Comparison of ENCODE assay signal across 9 cellular contexts in genomic region chr7:120951826-120952225, GRCh38. TPM values are rescaled to one million over a fixed set of nuclear protein-coding genes. Genes with fewer than 3 reads are reported as not detected.
DNase-seq lines count a peak whose midpoint lies in the region; ATAC-seq lines count a peak whose summit lies in the region.
"Had no signal": no experiment of that assay in that cellular context is flagged by ENCODE, and none has a peak within 500 bp of the region (broad histone marks: within the 10 kb centered on the region; RNA-seq: fewer than 3 reads in every experiment).

No MANE protein-coding gene starts in this region.

- intact Hi-C loops in right cardiac atrium (cut with DNase I): loop anchor here in 1 of 4 donors (5.0 kb wide), 1 partner anchor 95 kb away; the partner anchor contains the start of gene TSPAN12

- no peak for DNase-seq in activated CD4-positive, alpha-beta T cell treated with anti-CD3 and anti-CD28 coated beads, Interleukin-2, amount 10 ng/mL, durations not matched to agents 7 days and 5 days
- no peak for DNase-seq in activated CD4-positive, alpha-beta T cell treated with anti-CD3 and anti-CD28 coated beads for 48 hours
- DNase-seq in right cardiac atrium: no peak
- no peak for DNase-seq in SIG-M5 treated with dmso at 0.1 percent for 504 hours (lab: John Stamatoyannopoulos, UW; ENCODE audit: unreplicated experiment)
- DNase-seq in SHP77 treated with DMSO at 0.1 percent for 48 hours (lab: John Stamatoyannopoulos, UW): no peak
- no peak for DNase-seq in stimulated activated CD4-positive, alpha-beta T cell treated with anti-CD3 and anti-CD28 coated beads, Interleukin-2, amount 100 ng/mL, for 24 hours
- DNase-seq: stimulated activated CD8-positive, alpha-beta memory T cell treated with anti-CD3 and anti-CD28 coated beads, Interleukin-4, amount 100 ng/mL, for 48 hours had no signal

- H3K36me3 ChIP-seq in subcutaneous abdominal adipose tissue (ENCODE audit: control insufficient read depth in 5 of 5, insufficient read depth in 5 of 5, low read length in 5 of 5): peaks cover 14 to 21% (median 15%) of the 10 kb centered on the region in 5 donors

- H3K9me3 Mint-ChIP-seq in activated CD4-positive, alpha-beta T cell treated with anti-CD3 and anti-CD28 coated beads, Interleukin-2, amount 10 ng/mL, durations not matched to agents 7 days and 5 days: no peaks in the 10 kb centered on the region
- H3K9me3 Mint-ChIP-seq in T-helper 1 cell treated with Interleukin-12 subunit alpha and Interleukin-12 subunit beta and Interleukin-4 antibody, amounts not matched to agents 30 μg/mL and 1 μg/mL, for 36 hours: no peaks in the 10 kb centered on the region

- CTCF ChIA-PET in activated CD4-positive, alpha-beta T cell treated with anti-CD3 and anti-CD28 coated beads, Interleukin-2, amount 10 ng/mL, durations not matched to agents 7 days and 5 days (lab: Charles Lee): interaction anchor here (1.3 to 2.0 kb wide), 2 partner anchors 15 to 35 kb away, joined by 3 to 11 read pairs; no protein-coding TSS in a partner anchor

- H3K4me1 Mint-ChIP-seq in activated CD4-positive, alpha-beta T cell treated with anti-CD3 and anti-CD28 coated beads, Interleukin-2, amount 10 ng/mL, durations not matched to agents 7 days and 5 days: peaks cover 27% of the 10 kb centered on the region
- H3K4me1 Mint-ChIP-seq in T-helper 1 cell treated with Interleukin-12 subunit alpha and Interleukin-12 subunit beta and Interleukin-4 antibody, amounts not matched to agents 30 μg/mL and 1 μg/mL, for 36 hours (ENCODE audit: low read depth): peaks cover 15% of the 10 kb centered on the region

- peak overlapping the region; percentile 99 for H3K27ac Mint-ChIP-seq in activated CD4-positive, alpha-beta T cell treated with anti-CD3 and anti-CD28 coated beads, Interleukin-2, amount 10 ng/mL, durations not matched to agents 7 days and 5 days
- peak overlapping the region; percentile 76 for H3K27ac Mint-ChIP-seq in T-helper 1 cell treated with Interleukin-12 subunit alpha and Interleukin-12 subunit beta and Interleukin-4 antibody, amounts not matched to agents 30 μg/mL and 1 μg/mL, for 36 hours

- H3K27ac ChIP-seq in right cardiac atrium (ENCODE audit: low read length) (no peak overlapping the region), subcutaneous abdominal adipose tissue (ENCODE audit: low read depth, low read length) (peak overlapping the region; percentile 95)

- H3K9me3 ChIP-seq in right cardiac atrium (ENCODE audit: control insufficient read depth, low read length) (no peaks in the 10 kb centered on the region), subcutaneous abdominal adipose tissue (ENCODE audit: control insufficient read depth in 5 of 5, low read length in 5 of 5) (no peaks in the 10 kb centered on the region)

- peaks cover 20% of the 10 kb centered on the region for H3K36me3 Mint-ChIP-seq in activated CD4-positive, alpha-beta T cell treated with anti-CD3 and anti-CD28 coated beads, Interleukin-2, amount 10 ng/mL, durations not matched to agents 7 days and 5 days (ENCODE audit: low read depth)
- H3K36me3 Mint-ChIP-seq in T-helper 1 cell treated with Interleukin-12 subunit alpha and Interleukin-12 subunit beta and Interleukin-4 antibody, amounts not matched to agents 30 μg/mL and 1 μg/mL, for 36 hours (ENCODE audit: low read depth): peaks cover 21% of the 10 kb centered on the region

- peak overlapping the region; percentile 99 for H3K4me3 ChIP-seq in right cardiac atrium (ENCODE audit: low read length)
- peak overlapping the region in 4 of 5 donors; percentile 85 to 99 (median 96) for H3K4me3 ChIP-seq in subcutaneous abdominal adipose tissue (ENCODE audit: low read depth in 1 of 5, low read length in 5 of 5)

- H3K27me3 ChIP-seq in right cardiac atrium (ENCODE audit: control insufficient read depth, insufficient read depth): no peaks in the 10 kb centered on the region
- peaks cover 0 to 3% (median 0%) of the 10 kb centered on the region in 5 donors for H3K27me3 ChIP-seq in subcutaneous abdominal adipose tissue (ENCODE audit: control insufficient read depth in 5 of 5, insufficient read depth in 4 of 5, low read length in 5 of 5)

- peak overlapping the region; percentile 88 for H3K4me3 Mint-ChIP-seq in activated CD4-positive, alpha-beta T cell treated with anti-CD3 and anti-CD28 coated beads, Interleukin-2, amount 10 ng/mL, durations not matched to agents 7 days and 5 days
- peak overlapping the region; percentile 94 for H3K4me3 Mint-ChIP-seq in T-helper 1 cell treated with Interleukin-12 subunit alpha and Interleukin-12 subunit beta and Interleukin-4 antibody, amounts not matched to agents 30 μg/mL and 1 μg/mL, for 36 hours

- no peak for ATAC-seq in right cardiac atrium

- POLR2A ChIA-PET in activated CD4-positive, alpha-beta T cell treated with anti-CD3 and anti-CD28 coated beads, Interleukin-2, amount 10 ng/mL, durations not matched to agents 7 days and 5 days (lab: Charles Lee): no interaction called here

- WGBS in right cardiac atrium: 53% methylated on average over 2 of the region's 2 CpGs

- H3K4me1 ChIP-seq in right cardiac atrium (ENCODE audit: control insufficient read depth, insufficient read depth, low read length) (peaks cover 2% of the 10 kb centered on the region), subcutaneous abdominal adipose tissue (ENCODE audit: control insufficient read depth in 5 of 5, insufficient read depth in 5 of 5, low read length in 5 of 5) (peaks cover 7 to 20% (median 16%) of the 10 kb centered on the region in 5 donors)

- H3K27me3 Mint-ChIP-seq in activated CD4-positive, alpha-beta T cell treated with anti-CD3 and anti-CD28 coated beads, Interleukin-2, amount 10 ng/mL, durations not matched to agents 7 days and 5 days: no peaks in the 10 kb centered on the region
- peaks cover 7% of the 10 kb centered on the region for H3K27me3 Mint-ChIP-seq in T-helper 1 cell treated with Interleukin-12 subunit alpha and Interleukin-12 subunit beta and Interleukin-4 antibody, amounts not matched to agents 30 μg/mL and 1 μg/mL, for 36 hours (ENCODE audit: low read depth)

- H3K9ac ChIP-seq in subcutaneous abdominal adipose tissue (ENCODE audit: low read length in 5 of 5): peak overlapping the region; percentile 60 to 89 (median 82)

RNA-seq across cellular contexts. Expression of gene ING3, which starts 1.2 kb away (rescaled TPM):
- 10 to 100 TPM; 24.7 to 28.3 TPM for total RNA-seq in activated CD4-positive, alpha-beta T cell treated with anti-CD3 and anti-CD28 coated beads, Interleukin-2, amount 10 ng/mL, durations not matched to agents 7 days and 5 days
- total RNA-seq in right cardiac atrium: 10 to 100 TPM; 14.7 to 16.7 (median 15.7) TPM
- 9.7 TPM for polyA plus RNA-seq in right cardiac atrium

RNA-seq across cellular contexts. Expression of gene CPED1, which starts 36.7 kb away (rescaled TPM):
- under 1 TPM in 1 of 2 experiments, not detected in 1; 0.17 TPM for total RNA-seq in activated CD4-positive, alpha-beta T cell treated with anti-CD3 and anti-CD28 coated beads, Interleukin-2, amount 10 ng/mL, durations not matched to agents 7 days and 5 days
- 10 to 100 TPM; 20.8 to 31.1 (median 29.3) TPM for total RNA-seq in right cardiac atrium
- 3.9 TPM for polyA plus RNA-seq in right cardiac atrium

Comparison
In these comparisons a context has a peak if more than half of its experiments do, and no peak if none do; other contexts are left out.
1. RNA of gene CPED1, which starts 36.7 kb away (total RNA-seq): 20.8 to 31.1 TPM in right cardiac atrium; 0.17 TPM in activated CD4-positive, alpha-beta T cell treated with anti-CD3 and anti-CD28 coated beads, Interleukin-2, amount 10 ng/mL, durations not matched to agents 7 days and 5 days; every median in the first group is over 10 times any median in the second.